In the genomic region with DNA sequence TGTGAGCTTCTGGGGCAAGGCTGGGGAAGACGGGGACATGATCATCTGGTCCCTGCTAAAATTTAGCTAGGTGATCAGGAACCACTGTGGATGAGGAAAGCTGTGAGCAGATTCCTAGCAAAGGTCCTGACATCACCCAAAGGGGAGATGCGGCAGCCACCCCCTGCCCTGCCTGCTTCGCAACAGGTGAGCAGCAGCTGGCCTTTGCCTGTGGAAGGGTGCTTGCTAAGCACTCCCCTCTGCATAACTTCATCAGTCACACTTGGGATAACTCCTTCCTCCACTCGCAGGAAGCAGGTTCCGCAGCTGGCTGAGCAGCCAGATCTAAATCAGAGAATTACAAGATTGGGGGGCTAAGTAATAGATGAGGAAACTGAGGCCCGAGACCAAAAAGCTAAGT, we compare ENCODE assay signal across 18 cellular contexts. TPM values are rescaled to one million over a fixed set of nuclear protein-coding genes. Genes with fewer than 3 reads are reported as not detected.
DNase-seq lines count a peak whose midpoint lies in the region; ATAC-seq, FAIRE-seq and TF ChIP-seq lines count a peak whose summit lies in the region.
"Had no signal": no experiment of that assay in that cellular context is flagged by ENCODE, and none has a peak within 500 bp of the region (broad histone marks: within the 10 kb centered on the region; RNA-seq: fewer than 3 reads in every experiment).

No MANE protein-coding gene starts in this region.

- H3K27me3 ChIP-seq in BLaER1 (no peaks in the 10 kb centered on the region), DOHH2 (ENCODE audit: control insufficient read depth, low read length) (no peaks in the 10 kb centered on the region), H1 (replicated peaks in 1 of 4; ENCODE audit: control insufficient read depth in 3 of 4, extremely low read depth in 1 of 4, insufficient read depth in 3 of 4, low read length in 3 of 4) (no peaks in the 10 kb centered on the region), neuronal stem cell (ENCODE audit: control insufficient read depth in 3 of 3, insufficient read depth in 3 of 3, low read depth in 1 of 3, low read length in 3 of 3) (no peaks in the 10 kb centered on the region), gastrocnemius medialis (no peaks in the 10 kb centered on the region)
- H3K27me3 ChIP-seq: BE2C had no signal

- DNase-seq in H1 (ENCODE audit: low read depth in 1 of 2, low spot score in 2 of 2) (no peak), neuronal stem cell (ENCODE audit: low spot score) (no peak), gastrocnemius medialis (no peak), mesenteric fat pad (ENCODE audit: low spot score) (no peak)
- DNase-seq: DMS153, DND-41, GDM1 had no signal

- no peak overlapping the region for H4K5ac ChIP-seq in H1 (ENCODE audit: insufficient read length, low read depth, low read length)

- H2BK120ac ChIP-seq in H1 (replicated peaks; ENCODE audit: low read depth, low read length), result no peak overlapping the region
- no peak overlapping the region for H2BK120ac ChIP-seq in neuronal stem cell (ENCODE audit: low read depth, low read length)

- H3K18ac ChIP-seq in H1 (ENCODE audit: extremely low read depth, low read length), result no peak overlapping the region
- no peak overlapping the region for H3K18ac ChIP-seq in neuronal stem cell (ENCODE audit: low read length)

- H2BK15ac ChIP-seq in H1 (ENCODE audit: low read length) (peak overlapping the region; percentile 29; the same call in 1 of the 2 replicates), neuronal stem cell (ENCODE audit: low read length) (no peak overlapping the region)

- H2BK5ac ChIP-seq in H1 (ENCODE audit: low read depth, low read length), result no peak overlapping the region
- H2BK5ac ChIP-seq in neuronal stem cell (ENCODE audit: low read length), result no peak overlapping the region

- no peaks in the 10 kb centered on the region for H3K9me2 ChIP-seq in DOHH2 (replicated peaks; ENCODE audit: control insufficient read depth, low read length)

- in situ Hi-C loops in gastrocnemius medialis (cut with MboI; ENCODE audit: low sequenced_read_pairs in 4 of 4), result no loop called here

- CTCF ChIA-PET in H1 (lab: Charles Lee; ENCODE audit: partially characterized antibody), result interaction anchor here (0.7 to 3.6 kb wide), 38 partner anchors 9 to 259 kb away, joined by 3 to 31 read pairs (median 7); no protein-coding TSS in a partner anchor

- H2BK20ac ChIP-seq in H1 (ENCODE audit: low read length), result no peak overlapping the region

- H3K9me3 ChIP-seq in BLaER1, result no peaks in the 10 kb centered on the region
- H3K9me3 ChIP-seq in DOHH2 (ENCODE audit: control insufficient read depth, insufficient read depth, low read length), result no peaks in the 10 kb centered on the region
- H3K9me3 ChIP-seq in H1 (ENCODE audit: insufficient read depth in 2 of 2, low read depth in 1 of 2, low read length in 1 of 2), result no peaks in the 10 kb centered on the region
- H3K9me3 ChIP-seq in neuronal stem cell (replicated peaks in 1 of 2; ENCODE audit: control insufficient read depth in 2 of 2, insufficient read depth in 1 of 2, low read depth in 1 of 2, low read length in 2 of 2), result no peaks in the 10 kb centered on the region
- H3K9me3 ChIP-seq in gastrocnemius medialis, result no peaks in the 10 kb centered on the region
- H3K9me3 ChIP-seq: A549, BE2C, Caco-2 had no signal

- TF ChIP-seq CTCF in DOHH2 (IDR thresholded peaks at IDR 0.05; ENCODE audit: low read depth, low read length, poor library complexity, severe bottlenecking), result no peak
- TF ChIP-seq CTCF in H1 (IDR thresholded peaks at IDR 0.05; ENCODE audit: control extremely low read depth in 1 of 3, insufficient read depth in 1 of 3, low read depth in 1 of 3, low read length in 3 of 3), result no peak
- no peak for TF ChIP-seq CTCF in gastrocnemius medialis (IDR thresholded peaks at IDR 0.05 in 4 of 5, conservative IDR thresholded peaks at IDR 0.05 in 1 of 5)

- H3K4me3 ChIP-seq in BLaER1 (no peak overlapping the region), DOHH2 (ENCODE audit: low read length) (no peak overlapping the region), H1 (ENCODE audit: extremely low read depth in 1 of 4, insufficient read depth in 2 of 4, low read depth in 3 of 4, low read length in 4 of 4) (no peak overlapping the region), neuronal stem cell (ENCODE audit: low read length in 2 of 2) (no peak overlapping the region), gastrocnemius medialis (no peak overlapping the region)
- H3K4me3 ChIP-seq: A549, GM12878, GM23248 had no signal

- H2AFZ ChIP-seq in H1 (ENCODE audit: low read length), result no peak overlapping the region
- no peak overlapping the region for H2AFZ ChIP-seq in neuronal stem cell (ENCODE audit: low read length)
- H2AFZ ChIP-seq: GM23248 had no signal

- FAIRE-seq in H1 (lab: Jason Lieb, UNC), result no peak
- FAIRE-seq: A549, GM19239 had no signal

- no peak overlapping the region for H3K14ac ChIP-seq in H1 (ENCODE audit: insufficient read length)
- H3K14ac ChIP-seq in neuronal stem cell (ENCODE audit: low read length), result no peak overlapping the region

- H3K9ac ChIP-seq in BLaER1 (no peak overlapping the region), H1 (replicated peaks in 1 of 4; ENCODE audit: extremely low read depth in 1 of 4, low read depth in 3 of 4, low read length in 3 of 4) (no peak overlapping the region), neuronal stem cell (ENCODE audit: low read depth, low read length, poor library complexity) (no peak overlapping the region)
- H3K9ac ChIP-seq: GM23248 had no signal

- intact Hi-C loops in gastrocnemius medialis (cut with DNase I; ENCODE audit: low total_unique reads), result no loop called here

- WGBS in H1 (ENCODE audit: extremely low coverage in 1 of 2, insufficient coverage in 1 of 2, insufficient read length in 1 of 2, insufficient replicate concordance in 2 of 2, low coverage in 1 of 2, low lambda C conversion rate in 2 of 2, missing lambda C conversion rate in 1 of 2), 2 experiments, result 90% methylated on average over 6 of the region's 6 CpGs; no CpG with 5 or more reads in 1 of the 2 experiments
- no CpG with 5 or more reads among the region's 6 CpGs for WGBS in neuronal stem cell (ENCODE audit: extremely low coverage in 2 of 2, insufficient read length in 2 of 2, insufficient replicate concordance in 1 of 2), 2 donors

- peaks cover 73% of the 10 kb centered on the region for H3K79me2 ChIP-seq in DOHH2 (ENCODE audit: control insufficient read depth, low read length)
- no peaks in the 10 kb centered on the region for H3K79me2 ChIP-seq in H1 (ENCODE audit: control insufficient read depth in 1 of 2, insufficient read depth in 2 of 2, low read length in 2 of 2)

- H4K91ac ChIP-seq in H1 (replicated peaks; ENCODE audit: insufficient read length, low read length), result no peak overlapping the region
- no peak overlapping the region for H4K91ac ChIP-seq in neuronal stem cell (ENCODE audit: low read depth, low read length, poor library complexity)

- no peak overlapping the region for H3K56ac ChIP-seq in H1 (replicated peaks; ENCODE audit: insufficient read length, low read depth, low read length)

- H3K4me2 ChIP-seq in BLaER1 (peak overlapping the region; percentile 63), DOHH2 (ENCODE audit: low read length) (peak overlapping the region; percentile 15; the same call in 1 of the 2 replicates), H1 (ENCODE audit: insufficient read depth in 1 of 2, low read depth in 2 of 2, low read length in 2 of 2) (no peak overlapping the region), neuronal stem cell (ENCODE audit: insufficient read depth, low read length, poor library complexity, severe bottlenecking) (no peak overlapping the region)
- H3K4me2 ChIP-seq: A549 had no signal

- TF ChIP-seq POLR2A in H1 (IDR thresholded peaks at IDR 0.05; ENCODE audit: control extremely low read depth in 1 of 2, low read depth in 2 of 2, low read length in 2 of 2), result no peak
- TF ChIP-seq POLR2A in gastrocnemius medialis (IDR thresholded peaks at IDR 0.05), result no peak

- H2AK5ac ChIP-seq in H1 (ENCODE audit: low read depth, low read length) (no peak overlapping the region), neuronal stem cell (ENCODE audit: low read depth, low read length) (no peak overlapping the region)

- ATAC-seq in gastrocnemius medialis (no peak), HG03039 (IDR thresholded peaks at IDR 0.05; ENCODE audit: unreplicated experiment) (no peak)

- TF ChIP-seq RAD21 in H1 (IDR thresholded peaks at IDR 0.05 in 1 of 2, conservative IDR thresholded peaks at IDR 0.05 in 1 of 2; ENCODE audit: low read depth in 2 of 2, low read length in 2 of 2), result no peak

- no peaks in the 10 kb centered on the region for H3K79me1 ChIP-seq in H1 (ENCODE audit: low read depth, low read length)
- H3K79me1 ChIP-seq in neuronal stem cell (ENCODE audit: low read depth, low read length), result no peaks in the 10 kb centered on the region

- H3K27ac ChIP-seq in BLaER1 (peak overlapping the region; percentile 14; the same call in 1 of the 2 replicates), DOHH2 (ENCODE audit: low read depth, low read length) (no peak overlapping the region), H1 (ENCODE audit: low read depth, low read length) (no peak overlapping the region), neuronal stem cell (replicated peaks; ENCODE audit: low read length) (no peak overlapping the region), gastrocnemius medialis (no peak overlapping the region)
- H3K27ac ChIP-seq: A549, C4-2B, GM23248 had no signal

- H4K8ac ChIP-seq in H1 (ENCODE audit: extremely low read depth, insufficient read depth, low read length) (no peak overlapping the region; the same call in 1 of the 2 replicates), neuronal stem cell (ENCODE audit: low read depth, low read length) (no peak overlapping the region)

- H3K36me3 ChIP-seq in BLaER1 (no peaks in the 10 kb centered on the region), DOHH2 (ENCODE audit: control insufficient read depth, low read length) (peaks cover 94% of the 10 kb centered on the region), H1 (ENCODE audit: control insufficient read depth in 2 of 4, insufficient read depth in 4 of 4, low read length in 3 of 4) (no peaks in the 10 kb centered on the region), neuronal stem cell (replicated peaks in 1 of 2; ENCODE audit: control insufficient read depth in 2 of 2, insufficient read depth in 2 of 2, low read length in 2 of 2) (no peaks in the 10 kb centered on the region), gastrocnemius medialis (no peaks in the 10 kb centered on the region)
- H3K36me3 ChIP-seq: BE2C had no signal

- 0 out of 2 replicates have a peak overlapping the region, but pooled peaks have one; percentile 46 for H2BK12ac ChIP-seq in H1 (ENCODE audit: low read depth, low read length)
- peak overlapping the region; percentile 27 for H2BK12ac ChIP-seq in neuronal stem cell (ENCODE audit: low read length)

- H4K20me1 ChIP-seq in BLaER1 (no peaks in the 10 kb centered on the region), DOHH2 (ENCODE audit: control insufficient read depth, insufficient read depth, low read depth, low read length) (peaks cover 12% of the 10 kb centered on the region; the same call in 1 of the 2 replicates), H1 (replicated peaks in 1 of 2; ENCODE audit: control insufficient read depth in 1 of 2, insufficient read depth in 2 of 2, low read length in 2 of 2) (no peaks in the 10 kb centered on the region)

- H3K23me2 ChIP-seq in H1 (ENCODE audit: low read depth, low read length), result no peaks in the 10 kb centered on the region

- H3F3A ChIP-seq in DOHH2 (ENCODE audit: control insufficient read depth, insufficient read depth), result no peaks in the 10 kb centered on the region

- H3K4ac ChIP-seq in H1 (replicated peaks; ENCODE audit: insufficient read length, low read depth, low read length) (no peak overlapping the region), neuronal stem cell (ENCODE audit: low read length) (no peak overlapping the region)

- H3K23ac ChIP-seq in H1 (ENCODE audit: insufficient read length), result no peak overlapping the region
- no peak overlapping the region for H3K23ac ChIP-seq in neuronal stem cell (ENCODE audit: low read depth, low read length, poor library complexity)

- POLR2A ChIA-PET in H1 (lab: Charles Lee; ENCODE audit: partially characterized antibody), result no interaction called here

- TF ChIP-seq EP300 in H1 (IDR thresholded peaks at IDR 0.05; ENCODE audit: borderline replicate concordance in 1 of 2, low read depth in 2 of 2, low read length in 2 of 2), result no peak

- peaks cover 29% of the 10 kb centered on the region for H3K4me1 ChIP-seq in BLaER1
- H3K4me1 ChIP-seq in DOHH2 (ENCODE audit: control insufficient read depth, low read length), result peaks cover 44% of the 10 kb centered on the region
- peaks cover 0 to 5% (median 2%) of the 10 kb centered on the region in 4 experiments; a peak in 4 of 7 replicates for H3K4me1 ChIP-seq in H1 (replicated peaks in 1 of 4; ENCODE audit: control insufficient read depth in 3 of 4, insufficient read depth in 4 of 4, low read length in 3 of 4)
- H3K4me1 ChIP-seq in neuronal stem cell (ENCODE audit: control insufficient read depth in 2 of 2, insufficient read depth in 1 of 2, low read depth in 1 of 2, low read length in 2 of 2), result peaks cover 5 to 11% of the 10 kb centered on the region in 2 donors
- peaks cover under 1 to 12% of the 10 kb centered on the region in 2 donors for H3K4me1 ChIP-seq in gastrocnemius medialis
- H3K4me1 ChIP-seq: A549, Caco-2 had no signal

RNA-seq across cellular contexts. Expression of gene KCNN3, which starts 51.2 kb away (rescaled TPM):
- total RNA-seq in H1 (2021; fragmentation: NEBNext Ultra II Directional; extraction: Animal tissue kit (Norgen Biotek cat#: 25700)), result 2.8 and 3.0 TPM in 2 replicates
- 3.7 and 4.5 TPM in 2 replicates for polyA plus RNA-seq in H1 (2011; rRNA removed)
- polyA plus RNA-seq in H1 (2011; cell fraction: cytosol; rRNA removed), result 2.1 TPM
- polyA plus RNA-seq in H1 (2011; cell fraction: nucleus; rRNA removed), result 5.4 TPM
- 2.8 to 4.4 TPM (median 3.5 TPM) in 4 replicates for polyA plus RNA-seq in H1 (2012, experiment 1 of 2)
- 1.6 TPM for polyA plus RNA-seq in H1 (2012, experiment 2 of 2)
- 1.7 TPM for polyA plus RNA-seq in H1 (2013, experiment 1 of 2)
- 1.9 TPM for polyA plus RNA-seq in H1 (2013, experiment 2 of 2)
- 5.4 and 9.2 TPM in 2 replicates for polyA minus RNA-seq in H1 (2011; rRNA and poly(A)+ RNA removed)
- polyA minus RNA-seq in H1 (2011; cell fraction: cytosol; rRNA and poly(A)+ RNA removed), result 3.9 TPM
- polyA minus RNA-seq in H1 (2011; cell fraction: nucleus; rRNA and poly(A)+ RNA removed), result 4.1 TPM
- polyA plus RNA-seq in neuronal stem cell (2013, experiment 1 of 2), result 3.7 TPM
- 4.2 TPM for polyA plus RNA-seq in neuronal stem cell (2013, experiment 2 of 2)
- 10 to 100 TPM in 3 of 4 donors, 1 to 10 TPM in 1; 5.0 to 30.0 (median 20.8) TPM for total RNA-seq in gastrocnemius medialis
- 0.96 TPM for total RNA-seq in mesenteric fat pad
- total RNA-seq: GM23248 had no signal
- polyA plus RNA-seq: CD4-positive, CD25-positive, alpha-beta regulatory T cell; GM23248 had no signal

Comparison
In these comparisons a context has a peak if more than half of its experiments do, and no peak if none do; other contexts are left out.
1. H3K4me2 ChIP-seq: peak in BLaER1 (single experiment) and DOHH2 (single experiment); none in H1 (0 of 2) and neuronal stem cell (single experiment).